In the genomic region with DNA sequence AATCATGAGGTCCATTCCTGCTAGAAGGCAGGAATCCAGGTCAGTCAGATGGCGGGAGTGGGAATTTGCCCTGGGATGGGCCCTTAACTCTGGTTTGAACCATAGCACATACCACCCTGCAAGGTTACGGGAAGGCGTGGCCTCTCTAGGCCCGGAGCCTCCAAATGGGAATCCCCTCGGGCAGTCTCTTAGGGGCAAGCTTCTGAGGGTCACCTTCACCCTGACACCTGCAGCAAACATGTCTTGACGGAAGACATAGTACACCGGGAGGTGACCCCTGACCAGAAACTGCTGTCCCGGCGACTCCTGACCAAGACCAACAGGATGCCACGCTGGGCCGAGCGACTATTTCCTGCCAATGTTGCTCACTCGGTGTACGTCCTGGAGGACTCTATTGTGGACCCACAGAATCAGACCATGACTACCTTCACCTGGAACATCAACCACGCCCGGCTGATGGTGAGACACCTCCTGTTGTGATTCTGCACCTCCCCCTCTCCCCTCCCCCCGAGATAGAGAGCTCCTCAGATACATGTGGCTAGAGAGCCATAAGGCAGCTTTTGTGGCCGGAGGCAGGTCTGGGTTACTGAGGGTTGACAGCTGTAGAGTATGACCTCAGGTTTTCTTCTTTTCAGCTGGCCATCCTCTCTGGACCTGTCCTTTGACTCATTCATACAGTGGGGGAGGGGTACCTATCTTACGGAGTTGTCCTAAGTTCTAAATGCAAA, we compare ENCODE assay signal across 6 cellular contexts.
DNase-seq lines count a peak whose midpoint lies in the region; ATAC-seq and TF ChIP-seq lines count a peak whose summit lies in the region.

No MANE protein-coding gene starts in this region.

- peak overlapping the region; percentile 99 for H3K4me2 ChIP-seq in DND-41 (ENCODE audit: insufficient read depth, low read length)

- peak overlapping the region; percentile 86 for H2AFZ ChIP-seq in DND-41 (ENCODE audit: low read depth, low read length)

- H3K4me3 ChIP-seq in DND-41 (ENCODE audit: low read depth in 1 of 2, low read length in 2 of 2) = peak overlapping the region; percentile 53 to 69
- peak overlapping the region; percentile 80; the same call in 1 of the 2 replicates for H3K4me3 ChIP-seq in iPS DF 6.9 (ENCODE audit: low read length)

- no peaks in the 10 kb centered on the region for H3K27me3 ChIP-seq in DND-41 (ENCODE audit: insufficient read depth, low read length, poor library complexity)
- no peaks in the 10 kb centered on the region for H3K27me3 ChIP-seq in iPS DF 6.9 (ENCODE audit: control insufficient read depth, insufficient read depth, low read length)

- peaks cover 49% of the 10 kb centered on the region for H4K20me1 ChIP-seq in DND-41 (ENCODE audit: insufficient read depth, low read length)

- DNase-seq in DND-41 (no peak), RPMI8226 (peak; percentile 49), iPS DF 6.9 (ENCODE audit: low read depth, low spot score) (no peak), DMS114 treated with DMSO at 0.1 percent for 48 hours (lab: John Stamatoyannopoulos, UW; ENCODE audit: unreplicated experiment) (no peak), foreskin melanocyte (no peak)

- peaks cover 63% of the 10 kb centered on the region for H3K36me3 ChIP-seq in DND-41 (ENCODE audit: insufficient read depth, low read length)
- H3K36me3 ChIP-seq in iPS DF 6.9 (ENCODE audit: control insufficient read depth, insufficient read depth, low read length) = peaks cover 14% of the 10 kb centered on the region; the same call in 1 of the 2 replicates

- peak overlapping the region; percentile 70 for H3K27ac ChIP-seq in DND-41 (ENCODE audit: low read length)
- no peak overlapping the region for H3K27ac ChIP-seq in iPS DF 6.9 (ENCODE audit: low read length)

- peaks cover 72% of the 10 kb centered on the region for H3K79me2 ChIP-seq in DND-41 (ENCODE audit: insufficient read depth, low read length)

- no peak for TF ChIP-seq CTCF in DND-41 (IDR thresholded peaks at IDR 0.05; ENCODE audit: borderline replicate concordance, extremely low read depth, low read length, poor library complexity, severe bottlenecking)

- no peaks in the 10 kb centered on the region for H3K9me3 ChIP-seq in DND-41 (ENCODE audit: insufficient read depth, low read length, severe bottlenecking)
- no peaks in the 10 kb centered on the region for H3K9me3 ChIP-seq in iPS DF 6.9 (ENCODE audit: control insufficient read depth, insufficient read depth, low read length)

- ATAC-seq in DND-41 (ENCODE audit: insufficient read depth, low read depth) (no peak), GM18867 (IDR thresholded peaks at IDR 0.05; ENCODE audit: unreplicated experiment) (no peak)

- peaks cover 76% of the 10 kb centered on the region for H3K4me1 ChIP-seq in DND-41 (ENCODE audit: insufficient read depth, low read length)
- H3K4me1 ChIP-seq in iPS DF 6.9 (ENCODE audit: control insufficient read depth, insufficient read depth, low read length) = 0 out of 2 replicates have a peak, but pooled peaks cover 1% of the 10 kb centered on the region

- WGBS in iPS DF 6.9 (ENCODE audit: insufficient coverage, insufficient read length) = no CpG with 5 or more reads among the region's 19 CpGs

- H3K9ac ChIP-seq in DND-41 (ENCODE audit: low read depth, low read length) = peak overlapping the region; percentile 96
